In genomic region chr2:121659933-121660332, GRCh38 we compare ENCODE assay signal across 1 cellular context.
TF ChIP-seq lines count a peak whose summit lies in the region.

No MANE protein-coding gene starts in this region.

TF ChIP-seq in HepG2, 621 proteins besides CTCF, POLR2A, EP300 and RAD21 (continued from another document and continues in another):
- no peak for TF ChIP-seq ZNF800 (CRISPR knock-in tag; IDR thresholded peaks at IDR 0.05)
- TF ChIP-seq RFX1 (IDR thresholded peaks at IDR 0.05): no peak
- no peak for TF ChIP-seq ZNF709 (CRISPR knock-in tag; IDR thresholded peaks at IDR 0.05)
- TF ChIP-seq RFXANK (CRISPR knock-in tag; IDR thresholded peaks at IDR 0.05): no peak
- TF ChIP-seq ZNF614 (CRISPR knock-in tag; IDR thresholded peaks at IDR 0.05; ENCODE audit: borderline replicate concordance): 0 out of 2 replicates have a peak, but pooled peaks have one; percentile 30
- TF ChIP-seq KDM3A (CRISPR knock-in tag; IDR thresholded peaks at IDR 0.05; ENCODE audit: low read depth): no peak
- TF ChIP-seq ZNF660 (CRISPR knock-in tag; IDR thresholded peaks at IDR 0.05; ENCODE audit: borderline replicate concordance, low read depth): no peak
- no peak for TF ChIP-seq PHF20 (CRISPR knock-in tag; IDR thresholded peaks at IDR 0.05)
- TF ChIP-seq ZNF501 (CRISPR knock-in tag; IDR thresholded peaks at IDR 0.05): peak; percentile 64
- no peak for TF ChIP-seq MNT (IDR thresholded peaks at IDR 0.05)
- no peak for TF ChIP-seq ZBTB10 (CRISPR knock-in tag; IDR thresholded peaks at IDR 0.05; ENCODE audit: borderline replicate concordance)
- TF ChIP-seq ZNF331 (CRISPR knock-in tag; IDR thresholded peaks at IDR 0.05): peak; percentile 49; the same call in 1 of the 2 replicates
- TF ChIP-seq ZNF782 (CRISPR knock-in tag; IDR thresholded peaks at IDR 0.05; ENCODE audit: borderline replicate concordance): no peak
- no peak for TF ChIP-seq MED13 (CRISPR knock-in tag; IDR thresholded peaks at IDR 0.05)
- TF ChIP-seq KMT2B (CRISPR knock-in tag; IDR thresholded peaks at IDR 0.05): no peak
- no peak for TF ChIP-seq EHMT2 (IDR thresholded peaks at IDR 0.05; ENCODE audit: borderline replicate concordance, low read depth, low read length)
- TF ChIP-seq SALL2 (CRISPR knock-in tag; IDR thresholded peaks at IDR 0.05): no peak
- no peak for TF ChIP-seq ZSCAN20 (CRISPR knock-in tag; IDR thresholded peaks at IDR 0.05; ENCODE audit: borderline replicate concordance)
- TF ChIP-seq TEF (CRISPR knock-in tag; IDR thresholded peaks at IDR 0.05): no peak
- TF ChIP-seq ZGPAT (CRISPR knock-in tag; IDR thresholded peaks at IDR 0.05): peak; percentile 63; the same call in 1 of the 2 replicates
- no peak for TF ChIP-seq NR3C1 (CRISPR knock-in tag; IDR thresholded peaks at IDR 0.05)
- no peak for TF ChIP-seq SNAPC4 (CRISPR knock-in tag; IDR thresholded peaks at IDR 0.05)
- no peak for TF ChIP-seq RFXAP (CRISPR knock-in tag; IDR thresholded peaks at IDR 0.05; ENCODE audit: borderline replicate concordance)
- no peak for TF ChIP-seq ZNF281 (CRISPR knock-in tag; IDR thresholded peaks at IDR 0.05; ENCODE audit: borderline replicate concordance)
- TF ChIP-seq KDM5A (IDR thresholded peaks at IDR 0.05; ENCODE audit: borderline replicate concordance, low read length): no peak
- no peak for TF ChIP-seq SUZ12 (IDR thresholded peaks at IDR 0.05; ENCODE audit: low read depth, low read length)
- no peak for TF ChIP-seq POLR2AphosphoS5 (IDR thresholded peaks at IDR 0.05; ENCODE audit: low read depth, low read length)
- TF ChIP-seq ERF (CRISPR knock-in tag; IDR thresholded peaks at IDR 0.05): no peak
- TF ChIP-seq ZNF569 (CRISPR knock-in tag; IDR thresholded peaks at IDR 0.05; ENCODE audit: borderline replicate concordance): no peak
- 0 out of 4 replicates have a peak, but pooled peaks of 1 of the 2 experiments have one; percentile 27 for TF ChIP-seq KLF16 (CRISPR knock-in tag; IDR thresholded peaks at IDR 0.05)
- TF ChIP-seq GATAD1 (CRISPR knock-in tag; IDR thresholded peaks at IDR 0.05): 0 out of 2 replicates have a peak, but pooled peaks have one; percentile 12
- peak; percentile 52; the same call in 1 of the 2 replicates for TF ChIP-seq JUN (CRISPR knock-in tag; IDR thresholded peaks at IDR 0.05)
- no peak for TF ChIP-seq MYNN (CRISPR knock-in tag; IDR thresholded peaks at IDR 0.05; ENCODE audit: low read depth)
- no peak for TF ChIP-seq NFYB (CRISPR knock-in tag; IDR thresholded peaks at IDR 0.05)
- TF ChIP-seq ATF6 (CRISPR knock-in tag; conservative IDR thresholded peaks at IDR 0.05): no peak
- peak; percentile 86 for TF ChIP-seq ZBTB7A (CRISPR knock-in tag; IDR thresholded peaks at IDR 0.05)
- TF ChIP-seq ZNF546 (CRISPR knock-in tag; conservative IDR thresholded peaks at IDR 0.05): no peak
- TF ChIP-seq ZSCAN21 (CRISPR knock-in tag; IDR thresholded peaks at IDR 0.05; ENCODE audit: borderline replicate concordance): 0 out of 2 replicates have a peak, but pooled peaks have one; percentile 35
- TF ChIP-seq CHD2 (IDR thresholded peaks at IDR 0.05; ENCODE audit: low read depth, low read length): no peak
